8 cellular contexts compared by ENCODE assay signal in genomic region chr15:89087830-89088604, GRCh38. TPM values are rescaled to one million over a fixed set of nuclear protein-coding genes. Genes with fewer than 3 reads are reported as not detected.
DNase-seq lines count a peak whose midpoint lies in the region; ATAC-seq and TF ChIP-seq lines count a peak whose summit lies in the region.

ABHD2 (plus strand) TSS chr15:89088456; CDS start chr15:89116328, 27,872 bp downstream.

- peaks cover 38% of the 10 kb centered on the region for H3K4me1 ChIP-seq in OCI-LY3 (ENCODE audit: low read length)

- peak within 1 kb of the TSS; percentile 62 for H2AFZ ChIP-seq in OCI-LY3 (ENCODE audit: low read depth, low read length)

- H3K4me3 Mint-ChIP-seq in endothelial cell (ENCODE audit: unreplicated experiment), result no peak within 1 kb of the TSS

- no peak within 1 kb of the TSS for H3K27ac ChIP-seq in OCI-LY3 (ENCODE audit: low read length)

- H3K27ac Mint-ChIP-seq in endothelial cell (ENCODE audit: unreplicated experiment), result no peak within 1 kb of the TSS

- no peaks in the 10 kb centered on the region for H3K27me3 Mint-ChIP-seq in endothelial cell (ENCODE audit: unreplicated experiment)

- peak within 1 kb of the TSS; percentile 94 for H3K4me2 ChIP-seq in OCI-LY3 (ENCODE audit: low read length)

- H3K9me3 ChIP-seq in OCI-LY3 (ENCODE audit: insufficient read depth, low read length), result no peaks in the 10 kb centered on the region

- peak; percentile 96 for ATAC-seq in GM21515 (IDR thresholded peaks at IDR 0.05; ENCODE audit: unreplicated experiment)

- H4K20me1 ChIP-seq in OCI-LY3 (ENCODE audit: insufficient read depth, low read length), result no peaks in the 10 kb centered on the region

- H3K9ac ChIP-seq in OCI-LY3 (ENCODE audit: low read length), result peak within 1 kb of the TSS; percentile 73

- H3K9me3 Mint-ChIP-seq in endothelial cell (ENCODE audit: unreplicated experiment), result no peaks in the 10 kb centered on the region

- peak within 1 kb of the TSS; percentile 86 for H3K4me3 ChIP-seq in OCI-LY3 (ENCODE audit: low read length)

- H3K4me1 Mint-ChIP-seq in endothelial cell (ENCODE audit: unreplicated experiment), result peaks cover 17% of the 10 kb centered on the region

- peaks cover 30% of the 10 kb centered on the region for H3K79me2 ChIP-seq in OCI-LY3 (ENCODE audit: low read length)

- no peak for TF ChIP-seq CTCF in OCI-LY3 (IDR thresholded peaks at IDR 0.05; ENCODE audit: low read depth, low read length)
- TF ChIP-seq CTCF in endothelial cell (IDR thresholded peaks at IDR 0.05; ENCODE audit: unreplicated experiment), result no peak

- H3K36me3 Mint-ChIP-seq in endothelial cell (ENCODE audit: low read depth, unreplicated experiment), result no peaks in the 10 kb centered on the region

- no peaks in the 10 kb centered on the region for H3K36me3 ChIP-seq in OCI-LY3 (replicated peaks; ENCODE audit: low read depth, low read length)

- no peaks in the 10 kb centered on the region for H3K27me3 ChIP-seq in OCI-LY3 (ENCODE audit: low read depth, low read length)

- DNase-seq in D341Med (ENCODE audit: low spot score) (peak; percentile 96), HuH-7 (ENCODE audit: low spot score) (peak; percentile 96), endothelial cell (ENCODE audit: low spot score) (peak; percentile 97), midbrain (lab: John Stamatoyannopoulos, UW) (peak; percentile 100)
- DNase-seq in activated CD8-positive, alpha-beta memory T cell treated with anti-CD3 and anti-CD28 coated beads, Interleukin-2, amount 50 U/mL, for 48 hours, result peak; percentile 99
- DNase-seq in stimulated activated CD8-positive, alpha-beta memory T cell treated with anti-CD3 and anti-CD28 coated beads, Interleukin-2, amount 100 ng/mL, for 48 hours (ENCODE audit: low read depth in 2 of 2), result peak; percentile 95 to 98

RNA-seq across cellular contexts. Expression of gene ABHD2, which starts in this region (rescaled TPM):
- 32.3 TPM for total RNA-seq in endothelial cell (ENCODE audit: unreplicated experiment)
